Comparison of ENCODE assay signal across 1 cellular context in genomic region chr13:51221108-51221507, GRCh38.
TF ChIP-seq lines count a peak whose summit lies in the region.

No MANE protein-coding gene starts in this region.

TF ChIP-seq in GM12878, 131 proteins besides CTCF, POLR2A, EP300 and RAD21 (continued from another document):
- TF ChIP-seq ZBTB40 (IDR thresholded peaks at IDR 0.05; ENCODE audit: borderline replicate concordance) (no peak), EGR1 (IDR thresholded peaks at IDR 0.05; ENCODE audit: borderline replicate concordance in 1 of 2, low read depth in 2 of 2, low read length in 2 of 2) (no peak), IRF4 (IDR thresholded peaks at IDR 0.05; ENCODE audit: low read depth, low read length) (no peak), ZZZ3 (IDR thresholded peaks at IDR 0.05; ENCODE audit: control insufficient read depth, insufficient read length, low read depth) (no peak), BRCA1 (IDR thresholded peaks at IDR 0.05; ENCODE audit: low read depth, low read length) (no peak), ZNF687 (IDR thresholded peaks at IDR 0.05) (no peak), ZNF24 (IDR thresholded peaks at IDR 0.05) (no peak), CBFB (IDR thresholded peaks at IDR 0.05; ENCODE audit: low read depth) (no peak), HDAC6 (IDR thresholded peaks at IDR 0.05; ENCODE audit: unreplicated experiment) (no peak), BCL3 (IDR thresholded peaks at IDR 0.05; ENCODE audit: borderline replicate concordance, insufficient read depth, low read depth, low read length, poor library complexity, severe bottlenecking) (no peak), NR2F1 (conservative IDR thresholded peaks at IDR 0.05) (no peak), ELK1 (IDR thresholded peaks at IDR 0.05; ENCODE audit: low read depth, low read length) (no peak)
